Comparison of ENCODE assay signal across 26 cellular contexts in genomic region chr17:75051941-75052340, GRCh38.
"Had no signal": no experiment of that assay in that cellular context is flagged by ENCODE, and none has a peak within 500 bp of the region (broad histone marks: within the 10 kb centered on the region; RNA-seq: fewer than 3 reads in every experiment).

No MANE protein-coding gene starts in this region.

- H3K27me3 ChIP-seq: left lung, right lobe of liver, tibial nerve, uterus had no signal

- H3K36me3 ChIP-seq: uterus had no signal

- DNase-seq: hypothalamus; immature natural killer cell; kidney; left colon; left lung; lower lobe of right lung; mammary epithelial cell; mesenchymal stem cell; naive thymus-derived CD8-positive, alpha-beta T cell; nucleus accumbens; psoas muscle; right lobe of liver; stimulated activated CD4-positive, alpha-beta T cell treated with anti-CD3 and anti-CD28 coated beads, Interleukin-1b, Interleukin-23, amount 100 ng/mL, for 48 hours; stimulated activated CD4-positive, alpha-beta T cell treated with anti-CD3 and anti-CD28 coated beads, Interleukin-2, amount 100 ng/mL, for 48 hours; stimulated activated CD4-positive, alpha-beta T cell treated with anti-CD3 and anti-CD28 coated beads, Interleukin-4, amount 100 ng/mL, for 4 hours; stimulated activated CD8-positive, alpha-beta memory T cell treated with anti-CD3 and anti-CD28 coated beads, Interleukin-4, amount 100 ng/mL, for 48 hours; stimulated activated naive CD4-positive, alpha-beta T cell treated with Interleukin-2 at 50 U/mL for 16 hours; stimulated activated naive CD8-positive, alpha-beta T cell treated with anti-CD3 and anti-CD28 coated beads, Interleukin-15, amount 100 ng/mL, for 72 hours; uterus had no signal

- H3K4me3 Mint-ChIP-seq: immature natural killer cell; naive thymus-derived CD8-positive, alpha-beta T cell; nephron; stimulated activated memory B cell treated with anti-CD40 and anti-IgM and Interleukin-4, amounts not matched to agents 10 μg/mL and 1 μg/mL and 100 μg/mL, for 72 hours; stimulated activated naive CD8-positive, alpha-beta T cell treated with anti-CD3 and anti-CD28 coated beads, Interleukin-15, amount 100 ng/mL, for 72 hours; type B pancreatic cell had no signal

- H3K27ac Mint-ChIP-seq: immature natural killer cell; nephron; stimulated activated memory B cell treated with anti-CD40 and anti-IgM and Interleukin-4, amounts not matched to agents 10 μg/mL and 1 μg/mL and 100 μg/mL, for 72 hours; type B pancreatic cell had no signal

- H3K27me3 Mint-ChIP-seq: naive thymus-derived CD8-positive, alpha-beta T cell; stimulated activated memory B cell treated with anti-CD40 and anti-IgM and Interleukin-4, amounts not matched to agents 10 μg/mL and 1 μg/mL and 100 μg/mL, for 72 hours; stimulated activated naive CD8-positive, alpha-beta T cell treated with anti-CD3 and anti-CD28 coated beads, Interleukin-15, amount 100 ng/mL, for 72 hours; type B pancreatic cell had no signal

- H3K27ac ChIP-seq: left lung, lower lobe of right lung, parathyroid adenoma, psoas muscle, right lobe of liver, tibial nerve, uterus had no signal

- H3K9me3 ChIP-seq: left lung, lower lobe of right lung, psoas muscle, right lobe of liver, tibial nerve, uterus had no signal

- H3K4me3 ChIP-seq: left lung, lower lobe of right lung, psoas muscle, right lobe of liver, smooth muscle cell, tibial nerve, uterus had no signal

- H3K9me3 Mint-ChIP-seq: immature natural killer cell; naive thymus-derived CD8-positive, alpha-beta T cell; nephron; neural crest cell; stimulated activated memory B cell treated with anti-CD40 and anti-IgM and Interleukin-4, amounts not matched to agents 10 μg/mL and 1 μg/mL and 100 μg/mL, for 72 hours; stimulated activated naive CD8-positive, alpha-beta T cell treated with anti-CD3 and anti-CD28 coated beads, Interleukin-15, amount 100 ng/mL, for 72 hours; type B pancreatic cell had no signal

- H2AFZ ChIP-seq: parathyroid adenoma had no signal

- H3K4me2 ChIP-seq: smooth muscle cell had no signal

- ATAC-seq: left colon; left lung; lower lobe of right lung; naive thymus-derived CD8-positive, alpha-beta T cell; psoas muscle; right lobe of liver; stimulated activated memory B cell treated with anti-CD40 and anti-IgM and Interleukin-4, amounts not matched to agents 10 μg/mL and 1 μg/mL and 100 μg/mL, for 72 hours; stimulated activated naive CD8-positive, alpha-beta T cell treated with anti-CD3 and anti-CD28 coated beads, Interleukin-15, amount 100 ng/mL, for 72 hours had no signal

- H3K4me1 ChIP-seq: parathyroid adenoma, uterus had no signal
